ENCODE assay signal across 8 cellular contexts in the genomic region with DNA sequence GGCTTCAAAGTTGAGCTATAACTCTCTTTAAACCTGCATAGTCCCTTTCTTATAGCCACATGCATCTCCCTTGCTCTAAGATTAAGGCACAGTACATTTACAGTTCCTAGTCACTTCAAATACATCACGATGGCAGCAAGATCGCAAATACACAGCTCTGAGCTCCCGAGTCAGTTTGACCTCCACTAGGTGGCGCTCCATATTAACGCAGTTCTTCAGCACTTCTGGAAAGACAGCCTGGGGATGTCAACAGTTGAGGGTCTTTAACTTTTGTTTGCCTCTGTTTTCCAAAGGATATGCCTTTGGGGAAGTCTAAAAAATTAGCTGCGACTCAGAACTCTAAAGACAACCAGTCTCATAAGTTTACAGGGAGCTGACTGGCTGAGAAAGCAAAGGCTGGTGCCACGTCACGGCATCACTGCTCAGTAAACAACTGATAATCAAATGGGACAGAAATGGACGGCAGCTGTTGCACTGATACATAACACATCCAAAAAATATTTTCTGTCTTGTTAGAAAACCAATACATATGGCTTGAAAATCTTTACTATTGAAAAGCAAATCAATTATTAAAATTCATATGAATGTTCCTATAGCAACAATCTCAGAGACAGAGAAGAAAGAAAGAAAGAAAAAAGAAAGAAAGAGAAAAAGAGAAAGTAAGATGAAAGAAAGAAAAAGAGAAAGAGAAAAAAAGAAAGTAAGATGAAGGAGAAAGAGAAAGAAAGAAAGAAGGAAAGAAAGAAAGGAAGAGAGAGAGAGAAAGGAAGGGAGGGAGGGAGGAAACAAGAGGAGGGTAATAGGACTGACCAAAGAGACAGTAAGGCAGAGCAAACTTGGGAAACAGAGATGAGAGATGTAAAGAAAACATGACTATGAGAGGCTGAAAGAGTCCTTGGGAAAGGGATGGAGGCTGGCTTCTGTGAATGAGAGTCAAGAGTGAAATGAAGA.
DNase-seq lines count a peak whose midpoint lies in the region; ATAC-seq and TF ChIP-seq lines count a peak whose summit lies in the region.

No MANE protein-coding gene starts in this region.

- no peak overlapping the region for H3K27ac Mint-ChIP-seq in activated CD8-positive, alpha-beta memory T cell treated with anti-CD3 and anti-CD28 coated beads, Interleukin-2, amount 10 ng/mL, durations not matched to agents 7 days and 5 days
- H3K27ac Mint-ChIP-seq in neural progenitor cell = no peak overlapping the region

- H3K36me3 Mint-ChIP-seq in activated CD8-positive, alpha-beta memory T cell treated with anti-CD3 and anti-CD28 coated beads, Interleukin-2, amount 10 ng/mL, durations not matched to agents 7 days and 5 days = no peaks in the 10 kb centered on the region
- no peaks in the 10 kb centered on the region for H3K36me3 Mint-ChIP-seq in neural progenitor cell

- H3K9me3 Mint-ChIP-seq in activated CD8-positive, alpha-beta memory T cell treated with anti-CD3 and anti-CD28 coated beads, Interleukin-2, amount 10 ng/mL, durations not matched to agents 7 days and 5 days (ENCODE audit: low read depth) = no peaks in the 10 kb centered on the region
- peaks cover 2% of the 10 kb centered on the region for H3K9me3 Mint-ChIP-seq in neural progenitor cell

- H3K4me3 ChIP-seq in Karpas-422 (ENCODE audit: low read length) (no peak overlapping the region), fibroblast of pulmonary artery (replicated peaks; ENCODE audit: low read depth, low read length) (peak overlapping the region; percentile 14), neural progenitor cell (no peak overlapping the region)

- no peaks in the 10 kb centered on the region for H3K4me1 Mint-ChIP-seq in activated CD8-positive, alpha-beta memory T cell treated with anti-CD3 and anti-CD28 coated beads, Interleukin-2, amount 10 ng/mL, durations not matched to agents 7 days and 5 days
- H3K4me1 Mint-ChIP-seq in neural progenitor cell = peaks cover 14% of the 10 kb centered on the region

- no peak overlapping the region for H3K4me3 Mint-ChIP-seq in activated CD8-positive, alpha-beta memory T cell treated with anti-CD3 and anti-CD28 coated beads, Interleukin-2, amount 10 ng/mL, durations not matched to agents 7 days and 5 days
- no peak overlapping the region for H3K4me3 Mint-ChIP-seq in neural progenitor cell

- H3K27ac ChIP-seq in Karpas-422 (ENCODE audit: low read length) (no peak overlapping the region), neural progenitor cell (no peak overlapping the region)

- CTCF ChIA-PET in activated CD8-positive, alpha-beta memory T cell treated with anti-CD3 and anti-CD28 coated beads, Interleukin-2, amount 10 ng/mL, durations not matched to agents 7 days and 5 days (lab: Charles Lee) = interaction anchor here (0.6 to 1.2 kb wide), 3 partner anchors 127 to 379 kb away, joined by 3 read pairs; no protein-coding TSS in a partner anchor

- H2AFZ ChIP-seq in Karpas-422 (ENCODE audit: low read length) (no peak overlapping the region), neural progenitor cell (replicated peaks) (no peak overlapping the region)

- TF ChIP-seq CTCF in fibroblast of pulmonary artery (IDR thresholded peaks at IDR 0.05; ENCODE audit: low read length, missing control alignments) (peak; percentile 95), neural progenitor cell (IDR thresholded peaks at IDR 0.05) (peak; percentile 95)

- DNase-seq in activated CD8-positive, alpha-beta memory T cell treated with anti-CD3 and anti-CD28 coated beads, Interleukin-2, amount 10 ng/mL, durations not matched to agents 7 days and 5 days = peak; percentile 47
- DNase-seq in activated CD8-positive, alpha-beta memory T cell treated with anti-CD3 and anti-CD28 coated beads, Interleukin-2, amount 50 U/mL, for 4 hours = no peak
- DNase-seq in Karpas-422 (peak; percentile 84), SW480 (ENCODE audit: low spot score) (peak; percentile 38), fibroblast of pulmonary artery (ENCODE audit: low read depth) (peak; percentile 74), neural progenitor cell (ENCODE audit: low spot score) (peak; percentile 85)

- H3K36me3 ChIP-seq in Karpas-422 (ENCODE audit: insufficient read depth, low read length) (no peaks in the 10 kb centered on the region), neural progenitor cell (no peaks in the 10 kb centered on the region)

- H3K9ac ChIP-seq in Karpas-422 (ENCODE audit: low read length) (no peak overlapping the region), neural progenitor cell (no peak overlapping the region)

- H3K27me3 ChIP-seq in Karpas-422 (ENCODE audit: low read length) (no peaks in the 10 kb centered on the region), neural progenitor cell (no peaks in the 10 kb centered on the region)

- H3K4me2 ChIP-seq in Karpas-422 (ENCODE audit: low read depth, low read length, poor library complexity, severe bottlenecking) (no peak overlapping the region), neural progenitor cell (no peak overlapping the region)

- no peaks in the 10 kb centered on the region for H3K27me3 Mint-ChIP-seq in activated CD8-positive, alpha-beta memory T cell treated with anti-CD3 and anti-CD28 coated beads, Interleukin-2, amount 10 ng/mL, durations not matched to agents 7 days and 5 days
- H3K27me3 Mint-ChIP-seq in neural progenitor cell (ENCODE audit: insufficient read depth, low read depth) = peaks cover 2% of the 10 kb centered on the region

- H3F3A ChIP-seq in neural progenitor cell (ENCODE audit: low read depth) = peaks cover 3% of the 10 kb centered on the region

- H3K4me1 ChIP-seq in Karpas-422 (ENCODE audit: low read length) (no peaks in the 10 kb centered on the region), neural progenitor cell (peaks cover 12% of the 10 kb centered on the region)

- H4K20me1 ChIP-seq in Karpas-422 (ENCODE audit: insufficient read depth, low read depth, low read length) = no peaks in the 10 kb centered on the region
- H4K20me1 ChIP-seq in neural progenitor cell (ENCODE audit: low read depth) = no peaks in the 10 kb centered on the region

- no peaks in the 10 kb centered on the region for H3K79me2 ChIP-seq in Karpas-422 (ENCODE audit: low read length)
- no peaks in the 10 kb centered on the region for H3K79me2 ChIP-seq in neural progenitor cell (ENCODE audit: low read depth)

- no peak for ATAC-seq in activated CD8-positive, alpha-beta memory T cell treated with anti-CD3 and anti-CD28 coated beads, Interleukin-2, amount 10 ng/mL, durations not matched to agents 7 days and 5 days
- ATAC-seq in GM21717 (IDR thresholded peaks at IDR 0.05; ENCODE audit: unreplicated experiment) = peak; percentile 73
- no peak for ATAC-seq in GM19328 (IDR thresholded peaks at IDR 0.05; ENCODE audit: unreplicated experiment)

- H3K9me3 ChIP-seq in Karpas-422 (ENCODE audit: low read length) (no peaks in the 10 kb centered on the region), neural progenitor cell (ENCODE audit: low read depth) (no peaks in the 10 kb centered on the region)

- no peaks in the 10 kb centered on the region for H3K9me2 ChIP-seq in Karpas-422 (replicated peaks; ENCODE audit: insufficient read depth, low read length)
